Comparison of ENCODE assay signal across 9 cellular contexts in genomic region chr16:1057252-1057932, GRCh38. TPM values are rescaled to one million over a fixed set of nuclear protein-coding genes. Genes with fewer than 3 reads are reported as not detected.
DNase-seq lines count a peak whose midpoint lies in the region; ATAC-seq and TF ChIP-seq lines count a peak whose summit lies in the region.
"Had no signal": no experiment of that assay in that cellular context is flagged by ENCODE, and none has a peak within 500 bp of the region (broad histone marks: within the 10 kb centered on the region; RNA-seq: fewer than 3 reads in every experiment).

No MANE protein-coding gene starts in this region.

- no peaks in the 10 kb centered on the region for H3K36me3 ChIP-seq in Panc1 (ENCODE audit: control insufficient read depth, insufficient read depth, low read length)

- DNase-seq in GM10248 (ENCODE audit: extremely low spot score) (peak; percentile 64), Panc1 (ENCODE audit: low read depth, low spot score) (no peak), hepatic stellate cell (ENCODE audit: low spot score) (peak; percentile 74), NCI-H146 treated with DMSO at 0.1 percent for 48 hours (lab: John Stamatoyannopoulos, UW; ENCODE audit: unreplicated experiment) (no peak), NCI-H526 (lab: John Stamatoyannopoulos, UW) (no peak)
- peak; percentile 66 for DNase-seq in activated naive CD4-positive, alpha-beta T cell treated with anti-CD3 and anti-CD28 coated beads for 36 hours
- peak; percentile 34 to 57 (median 54) for DNase-seq in stimulated activated CD4-positive, alpha-beta T cell treated with anti-CD3 and anti-CD28 coated beads, TNF-alpha, amount 100 ng/mL, for 48 hours (ENCODE audit: low read depth in 3 of 3)

- no peak overlapping the region for H3K4me3 ChIP-seq in Panc1 (ENCODE audit: low read depth in 2 of 2, low read length in 2 of 2)

- BruUV-seq in Panc1 (replicated peaks; lab: Mats Ljungman, UMichigan), result no TSS peak

- no peaks in the 10 kb centered on the region for H3K4me1 Mint-ChIP-seq in activated naive CD4-positive, alpha-beta T cell treated with anti-CD3 and anti-CD28 coated beads for 36 hours (ENCODE audit: low read depth)

- ATAC-seq in Panc1 (peak; percentile 68), HG03097 (IDR thresholded peaks at IDR 0.05; ENCODE audit: low FRiP score, unreplicated experiment) (no peak)

- H3K27ac Mint-ChIP-seq in activated naive CD4-positive, alpha-beta T cell treated with anti-CD3 and anti-CD28 coated beads for 36 hours, result no peak overlapping the region
- H3K27ac Mint-ChIP-seq: natural killer cell treated with Interleukin-12 subunit alpha and Interleukin-12 subunit beta and Interleukin-15 and Interleukin-18, amount 100 ng/mL, for 72 hours had no signal

- POLR2A ChIA-PET in GM10248 (lab: Yijun Ruan, JAX) (no interaction called here), Panc1 (lab: Charles Lee) (no interaction called here)

- TF ChIP-seq CTCF in GM10248 (IDR thresholded peaks at IDR 0.05; ENCODE audit: control extremely low read depth, extremely low read depth, low read depth, missing control alignments), result peak; percentile 78
- peak; percentile 96 for TF ChIP-seq CTCF in Panc1 (IDR thresholded peaks at IDR 0.05)

- peaks cover 4% of the 10 kb centered on the region for H3K9me3 Mint-ChIP-seq in activated naive CD4-positive, alpha-beta T cell treated with anti-CD3 and anti-CD28 coated beads for 36 hours

- in situ Hi-C loops in Panc1 (cut with HindIII; ENCODE audit: low pct_unique_long_range_greater_than_20kb, low sequenced_read_pairs), result no loop called here

- no peak overlapping the region for H3K4me3 Mint-ChIP-seq in activated naive CD4-positive, alpha-beta T cell treated with anti-CD3 and anti-CD28 coated beads for 36 hours
- H3K4me3 Mint-ChIP-seq: natural killer cell treated with Interleukin-12 subunit alpha and Interleukin-12 subunit beta and Interleukin-15 and Interleukin-18, amount 100 ng/mL, for 72 hours had no signal

- H3K36me3 Mint-ChIP-seq in activated naive CD4-positive, alpha-beta T cell treated with anti-CD3 and anti-CD28 coated beads for 36 hours (ENCODE audit: low read depth), result no peaks in the 10 kb centered on the region
- H3K36me3 Mint-ChIP-seq: natural killer cell treated with Interleukin-12 subunit alpha and Interleukin-12 subunit beta and Interleukin-15 and Interleukin-18, amount 100 ng/mL, for 72 hours had no signal

- no peaks in the 10 kb centered on the region for H3K9me3 ChIP-seq in Panc1 (ENCODE audit: control insufficient read depth, insufficient read depth, low read depth, low read length)

- intact Hi-C loops in Panc1 (cut with micrococcal nuclease; ENCODE audit: unreplicated experiment), result loop anchor here (1.0 kb wide), 1 partner anchor 46 kb away; no protein-coding TSS in a partner anchor
- intact Hi-C loops in activated naive CD4-positive, alpha-beta T cell treated with anti-CD3 and anti-CD28 coated beads for 36 hours (cut with micrococcal nuclease), result loop anchor here (2.0 to 5.0 kb wide), 4 partner anchors 45 to 345 kb away; no protein-coding TSS in a partner anchor

- H3K4me1 ChIP-seq in Panc1 (ENCODE audit: control insufficient read depth, insufficient read depth, low read length), result no peaks in the 10 kb centered on the region

- CTCF ChIA-PET in GM10248 (lab: Yijun Ruan, JAX), result interaction anchor here (0.6 to 2.3 kb wide), 6 partner anchors 9 to 347 kb away, joined by 3 to 6 read pairs (median 4); no protein-coding TSS in a partner anchor
- CTCF ChIA-PET in Panc1 (lab: Charles Lee), result interaction anchor here (0.6 to 1.6 kb wide), 12 partner anchors 12 to 581 kb away, joined by 3 to 12 read pairs (median 4); no protein-coding TSS in a partner anchor
- CTCF ChIA-PET in activated naive CD4-positive, alpha-beta T cell treated with anti-CD3 and anti-CD28 coated beads for 36 hours (lab: Charles Lee), result interaction anchor here (0.6 to 2.4 kb wide), 12 partner anchors 12 to 565 kb away, joined by 3 to 8 read pairs (median 3); no protein-coding TSS in a partner anchor

- H3K27me3 Mint-ChIP-seq in activated naive CD4-positive, alpha-beta T cell treated with anti-CD3 and anti-CD28 coated beads for 36 hours (ENCODE audit: low read depth), result no peaks in the 10 kb centered on the region
- H3K27me3 Mint-ChIP-seq: natural killer cell treated with Interleukin-12 subunit alpha and Interleukin-12 subunit beta and Interleukin-15 and Interleukin-18, amount 100 ng/mL, for 72 hours had no signal

- no peak overlapping the region for H3K27ac ChIP-seq in Panc1 (ENCODE audit: low read length)

- H3K27me3 ChIP-seq in Panc1 (ENCODE audit: control insufficient read depth, insufficient read depth, low read length), result no peaks in the 10 kb centered on the region

RNA-seq across cellular contexts. Expression of gene SSTR5, which starts 15.2 kb away (rescaled TPM):
- total RNA-seq in Panc1 (2021; ENCODE audit: unreplicated experiment), result 2.8 TPM
- polyA plus RNA-seq in Panc1 (2012; ENCODE audit: insufficient read length), result 12.8 TPM
- total RNA-seq in activated naive CD4-positive, alpha-beta T cell treated with anti-CD3 and anti-CD28 coated beads for 36 hours, result not detected
- total RNA-seq: natural killer cell treated with Interleukin-12 subunit alpha and Interleukin-12 subunit beta and Interleukin-15 and Interleukin-18, amount 100 ng/mL, for 72 hours had no signal

RNA-seq across cellular contexts. Expression of gene C1QTNF8, which starts 38.7 kb away (rescaled TPM):
- 0.39 TPM for total RNA-seq in Panc1 (2021; ENCODE audit: unreplicated experiment)
- polyA plus RNA-seq in Panc1 (2012; ENCODE audit: insufficient read length), result 0.63 TPM
- not detected for total RNA-seq in activated naive CD4-positive, alpha-beta T cell treated with anti-CD3 and anti-CD28 coated beads for 36 hours
- total RNA-seq: natural killer cell treated with Interleukin-12 subunit alpha and Interleukin-12 subunit beta and Interleukin-15 and Interleukin-18, amount 100 ng/mL, for 72 hours had no signal

Comparison
In these comparisons a context has a peak if more than half of its experiments do, and no peak if none do; other contexts are left out.
1. DNase-seq: peak in GM10248 (single experiment), activated naive CD4-positive, alpha-beta T cell treated with anti-CD3 and anti-CD28 coated beads for 36 hours (single experiment), hepatic stellate cell (single experiment) and stimulated activated CD4-positive, alpha-beta T cell treated with anti-CD3 and anti-CD28 coated beads, TNF-alpha, amount 100 ng/mL, for 48 hours (3 of 3); none in Panc1 (single experiment), NCI-H146 treated with DMSO at 0.1 percent for 48 hours (single experiment) and NCI-H526 (0 of 2).